In the genomic region with DNA sequence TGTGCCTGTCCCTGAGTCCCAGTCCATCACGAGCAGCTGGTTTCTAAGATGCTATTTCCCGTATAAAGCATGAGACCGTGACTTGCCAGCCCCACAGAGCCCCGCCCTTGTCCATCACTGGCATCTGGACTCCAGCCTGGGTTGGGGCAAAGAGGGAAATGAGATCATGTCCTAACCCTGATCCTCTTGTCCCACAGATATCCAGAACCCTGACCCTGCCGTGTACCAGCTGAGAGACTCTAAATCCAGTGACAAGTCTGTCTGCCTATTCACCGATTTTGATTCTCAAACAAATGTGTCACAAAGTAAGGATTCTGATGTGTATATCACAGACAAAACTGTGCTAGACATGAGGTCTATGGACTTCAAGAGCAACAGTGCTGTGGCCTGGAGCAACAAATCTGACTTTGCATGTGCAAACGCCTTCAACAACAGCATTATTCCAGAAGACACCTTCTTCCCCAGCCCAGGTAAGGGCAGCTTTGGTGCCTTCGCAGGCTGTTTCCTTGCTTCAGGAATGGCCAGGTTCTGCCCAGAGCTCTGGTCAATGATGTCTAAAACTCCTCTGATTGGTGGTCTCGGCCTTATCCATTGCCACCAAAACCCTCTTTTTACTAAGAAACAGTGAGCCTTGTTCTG, we compare ENCODE assay signal across 9 cellular contexts. TPM values are rescaled to one million over a fixed set of nuclear protein-coding genes. Genes with fewer than 3 reads are reported as not detected.
DNase-seq lines count a peak whose midpoint lies in the region; ATAC-seq and TF ChIP-seq lines count a peak whose summit lies in the region.
"Had no signal": no experiment of that assay in that cellular context is flagged by ENCODE, and none has a peak within 500 bp of the region (broad histone marks: within the 10 kb centered on the region; RNA-seq: fewer than 3 reads in every experiment).

No MANE protein-coding gene starts in this region.

- H3K4me3 ChIP-seq in fibroblast of villous mesenchyme (ENCODE audit: low read depth, low read length), result no peak overlapping the region

- intact Hi-C loops in sciatic nerve (cut with DNase I), result no loop called here

- TF ChIP-seq CTCF in fibroblast of villous mesenchyme (IDR thresholded peaks at IDR 0.05; ENCODE audit: insufficient read depth, low read depth, low read length), result no peak

- no peaks in the 10 kb centered on the region for H3K27me3 Mint-ChIP-seq in T-helper 2 cell treated with Interferon-gamma antibody and Interleukin-4, amounts not matched to agents 5 μg/mL and 100 μg/mL, for 36 hours (ENCODE audit: low read depth)

- no peaks in the 10 kb centered on the region for H3K9me3 Mint-ChIP-seq in T-helper 2 cell treated with Interferon-gamma antibody and Interleukin-4, amounts not matched to agents 5 μg/mL and 100 μg/mL, for 36 hours

- peak overlapping the region; percentile 72 for H3K4me3 Mint-ChIP-seq in T-helper 2 cell treated with Interferon-gamma antibody and Interleukin-4, amounts not matched to agents 5 μg/mL and 100 μg/mL, for 36 hours

- peaks cover 92% of the 10 kb centered on the region for H3K4me1 Mint-ChIP-seq in T-helper 2 cell treated with Interferon-gamma antibody and Interleukin-4, amounts not matched to agents 5 μg/mL and 100 μg/mL, for 36 hours (ENCODE audit: low read depth)

- DNase-seq in Daoy (ENCODE audit: low read depth), result peak; percentile 72
- no peak for DNase-seq in T-helper 2 cell treated with Interferon-gamma antibody and Interleukin-4, amounts not matched to agents 5 μg/mL and 100 μg/mL, for 36 hours (ENCODE audit: low spot score)
- DNase-seq in fibroblast of villous mesenchyme (ENCODE audit: low read depth), result peak; percentile 48
- DNase-seq in sciatic nerve (ENCODE audit: low spot score), result no peak
- no peak for DNase-seq in ureter (ENCODE audit: low spot score)
- no peak for DNase-seq in HT-29 (ENCODE audit: low spot score)
- DNase-seq in stimulated activated naive CD4-positive, alpha-beta T cell treated with Interleukin-2 at 50 U/mL for 16 hours (lab: John Stamatoyannopoulos, UW), result no peak
- DNase-seq in NCI-H1417 treated with DMSO at 0.1 percent for 48 hours (lab: John Stamatoyannopoulos, UW), result no peak
- DNase-seq: kidney glomerular epithelial cell had no signal

- H3K36me3 Mint-ChIP-seq in T-helper 2 cell treated with Interferon-gamma antibody and Interleukin-4, amounts not matched to agents 5 μg/mL and 100 μg/mL, for 36 hours (ENCODE audit: low read depth), result peaks cover 93% of the 10 kb centered on the region

- H3K27ac Mint-ChIP-seq in T-helper 2 cell treated with Interferon-gamma antibody and Interleukin-4, amounts not matched to agents 5 μg/mL and 100 μg/mL, for 36 hours, result peak overlapping the region; percentile 96

- peak; percentile 11 for ATAC-seq in sciatic nerve

RNA-seq across cellular contexts. Expression of a gene that starts 41.6 kb away (rescaled TPM):
- 353 and 470 TPM in 2 replicates for total RNA-seq in Daoy (2014; rRNA removed; shearing (Covaris generic))
- total RNA-seq in fibroblast of villous mesenchyme, result 318 and 369 TPM in 2 replicates
- 163 TPM for total RNA-seq in sciatic nerve
- 172 TPM for total RNA-seq in ureter
- total RNA-seq in HT-29 (2014; rRNA removed; shearing (Covaris generic)), result 111 and 124 TPM in 2 replicates

RNA-seq across cellular contexts. Expression of a gene that starts 50.7 kb away (rescaled TPM):
- 11.7 and 12.8 TPM in 2 replicates for total RNA-seq in Daoy (2014; rRNA removed; shearing (Covaris generic))
- total RNA-seq in fibroblast of villous mesenchyme (13.4 and 32.2 TPM in 2 replicates), sciatic nerve (45.2 TPM), ureter (33.7 TPM)
- total RNA-seq in HT-29 (2014; rRNA removed; shearing (Covaris generic)), result 6.1 and 8.4 TPM in 2 replicates

Comparison
In these comparisons a context has a peak if more than half of its experiments do, and no peak if none do; other contexts are left out.
1. DNase-seq: peak in Daoy (single experiment) and fibroblast of villous mesenchyme (single experiment); none in T-helper 2 cell treated with Interferon-gamma antibody and Interleukin-4, amounts not matched to agents 5 μg/mL and 100 μg/mL, for 36 hours (single experiment), sciatic nerve (single experiment), ureter (single experiment), HT-29 (single experiment), stimulated activated naive CD4-positive, alpha-beta T cell treated with Interleukin-2 at 50 U/mL for 16 hours (single experiment) and NCI-H1417 treated with DMSO at 0.1 percent for 48 hours (single experiment).